In the genomic region with DNA sequence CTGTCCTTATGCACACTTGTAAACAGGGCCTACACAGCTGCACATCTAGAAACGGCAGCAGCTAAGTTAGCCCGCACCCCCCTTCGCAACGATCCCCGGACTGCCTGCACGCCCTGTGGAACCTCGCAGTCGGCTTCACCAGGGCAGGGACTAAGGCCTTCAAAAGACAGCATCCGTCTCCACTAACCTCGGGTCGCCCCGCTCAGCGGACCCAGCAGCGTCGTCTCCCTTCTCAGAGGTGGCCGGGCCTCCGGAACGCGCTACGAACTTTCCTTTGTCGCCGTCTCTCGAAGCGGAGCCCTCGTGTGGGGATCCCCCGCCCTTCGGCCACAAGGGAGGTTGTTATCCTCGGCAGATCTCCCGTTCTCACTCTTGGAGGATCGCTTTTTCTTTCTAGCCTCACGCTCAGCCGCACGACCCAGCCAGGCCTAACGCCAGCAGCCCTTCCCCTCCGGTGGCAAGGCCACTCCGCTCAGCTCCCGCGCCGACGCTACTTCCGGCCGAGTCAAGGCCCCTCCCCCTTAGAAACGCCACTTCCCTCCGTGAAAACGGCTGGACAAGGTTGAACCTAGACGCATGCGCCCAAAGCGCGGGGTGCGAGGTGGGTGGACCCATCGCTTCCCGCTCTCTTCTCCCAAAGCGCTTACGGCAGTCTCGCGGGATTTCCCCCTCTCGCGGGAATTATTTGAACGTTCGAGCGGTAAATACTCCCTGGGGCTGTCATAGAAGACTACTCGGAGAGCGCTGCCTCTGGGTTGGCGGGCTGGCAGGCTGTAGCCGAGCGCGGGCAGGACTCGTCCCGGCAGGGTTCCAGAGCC, we compare ENCODE assay signal across 1 cellular context.
TF ChIP-seq lines count a peak whose summit lies in the region.

A gene (minus strand): TSS at position 498 of the 818 bp plus-strand sequence. CDS start 6,616 bp downstream, outside the sequence.
A gene with protein sequence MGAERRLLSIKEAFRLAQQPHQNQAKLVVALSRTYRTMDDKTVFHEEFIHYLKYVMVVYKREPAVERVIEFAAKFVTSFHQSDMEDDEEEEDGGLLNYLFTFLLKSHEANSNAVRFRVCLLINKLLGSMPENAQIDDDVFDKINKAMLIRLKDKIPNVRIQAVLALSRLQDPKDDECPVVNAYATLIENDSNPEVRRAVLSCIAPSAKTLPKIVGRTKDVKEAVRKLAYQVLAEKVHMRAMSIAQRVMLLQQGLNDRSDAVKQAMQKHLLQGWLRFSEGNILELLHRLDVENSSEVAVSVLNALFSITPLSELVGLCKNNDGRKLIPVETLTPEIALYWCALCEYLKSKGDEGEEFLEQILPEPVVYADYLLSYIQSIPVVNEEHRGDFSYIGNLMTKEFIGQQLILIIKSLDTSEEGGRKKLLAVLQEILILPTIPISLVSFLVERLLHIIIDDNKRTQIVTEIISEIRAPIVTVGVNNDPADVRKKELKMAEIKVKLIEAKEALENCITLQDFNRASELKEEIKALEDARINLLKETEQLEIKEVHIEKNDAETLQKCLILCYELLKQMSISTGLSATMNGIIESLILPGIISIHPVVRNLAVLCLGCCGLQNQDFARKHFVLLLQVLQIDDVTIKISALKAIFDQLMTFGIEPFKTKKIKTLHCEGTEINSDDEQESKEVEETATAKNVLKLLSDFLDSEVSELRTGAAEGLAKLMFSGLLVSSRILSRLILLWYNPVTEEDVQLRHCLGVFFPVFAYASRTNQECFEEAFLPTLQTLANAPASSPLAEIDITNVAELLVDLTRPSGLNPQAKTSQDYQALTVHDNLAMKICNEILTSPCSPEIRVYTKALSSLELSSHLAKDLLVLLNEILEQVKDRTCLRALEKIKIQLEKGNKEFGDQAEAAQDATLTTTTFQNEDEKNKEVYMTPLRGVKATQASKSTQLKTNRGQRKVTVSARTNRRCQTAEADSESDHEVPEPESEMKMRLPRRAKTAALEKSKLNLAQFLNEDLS (plus strand): TSS at position 720 of the 818 bp plus-strand sequence. CDS start 99 bp downstream, outside the sequence.

TF ChIP-seq in K562, 482 proteins besides CTCF, POLR2A, EP300 and RAD21 (continued from another document and continues in another):
- TF ChIP-seq SP2 (IDR thresholded peaks at IDR 0.05; ENCODE audit: extremely low read depth, low read depth, low read length, poor library complexity, severe bottlenecking): peak; percentile 40
- TF ChIP-seq BHLHE40 (IDR thresholded peaks at IDR 0.05; ENCODE audit: low read length): 0 out of 2 replicates have a peak, but pooled peaks have one; percentile 33
- TF ChIP-seq CEBPG (CRISPR knock-in tag; IDR thresholded peaks at IDR 0.05): 0 out of 2 replicates have a peak, but pooled peaks have one; percentile 13
- TF ChIP-seq CEBPG (tag; conservative IDR thresholded peaks at IDR 0.05 in 1 of 2, IDR thresholded peaks at IDR 0.05 in 1 of 2): no peak
- TF ChIP-seq, protein P1, sequence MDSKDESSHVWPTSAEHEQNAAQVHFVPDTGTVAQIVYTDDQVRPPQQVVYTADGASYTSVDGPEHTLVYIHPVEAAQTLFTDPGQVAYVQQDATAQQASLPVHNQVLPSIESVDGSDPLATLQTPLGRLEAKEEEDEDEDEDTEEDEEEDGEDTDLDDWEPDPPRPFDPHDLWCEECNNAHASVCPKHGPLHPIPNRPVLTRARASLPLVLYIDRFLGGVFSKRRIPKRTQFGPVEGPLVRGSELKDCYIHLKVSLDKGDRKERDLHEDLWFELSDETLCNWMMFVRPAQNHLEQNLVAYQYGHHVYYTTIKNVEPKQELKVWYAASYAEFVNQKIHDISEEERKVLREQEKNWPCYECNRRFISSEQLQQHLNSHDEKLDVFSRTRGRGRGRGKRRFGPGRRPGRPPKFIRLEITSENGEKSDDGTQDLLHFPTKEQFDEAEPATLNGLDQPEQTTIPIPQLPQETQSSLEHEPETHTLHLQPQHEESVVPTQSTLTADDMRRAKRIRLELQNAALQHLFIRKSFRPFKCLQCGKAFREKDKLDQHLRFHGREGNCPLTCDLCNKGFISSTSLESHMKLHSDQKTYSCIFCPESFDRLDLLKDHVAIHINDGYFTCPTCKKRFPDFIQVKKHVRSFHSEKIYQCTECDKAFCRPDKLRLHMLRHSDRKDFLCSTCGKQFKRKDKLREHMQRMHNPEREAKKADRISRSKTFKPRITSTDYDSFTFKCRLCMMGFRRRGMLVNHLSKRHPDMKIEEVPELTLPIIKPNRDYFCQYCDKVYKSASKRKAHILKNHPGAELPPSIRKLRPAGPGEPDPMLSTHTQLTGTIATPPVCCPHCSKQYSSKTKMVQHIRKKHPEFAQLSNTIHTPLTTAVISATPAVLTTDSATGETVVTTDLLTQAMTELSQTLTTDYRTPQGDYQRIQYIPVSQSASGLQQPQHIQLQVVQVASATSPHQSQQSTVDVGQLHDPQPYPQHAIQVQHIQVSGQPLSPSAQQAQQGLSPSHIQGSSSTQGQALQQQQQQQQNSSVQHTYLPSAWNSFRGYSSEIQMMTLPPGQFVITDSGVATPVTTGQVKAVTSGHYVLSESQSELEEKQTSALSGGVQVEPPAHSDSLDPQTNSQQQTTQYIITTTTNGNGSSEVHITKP (IDR thresholded peaks at IDR 0.05; ENCODE audit: partially characterized antibody): no peak
- TF ChIP-seq ZNF165 (CRISPR knock-in tag; IDR thresholded peaks at IDR 0.05; ENCODE audit: borderline replicate concordance): no peak
- TF ChIP-seq ZFPM2 (CRISPR knock-in tag; IDR thresholded peaks at IDR 0.05): no peak
- TF ChIP-seq HMGN3 (IDR thresholded peaks at IDR 0.05; ENCODE audit: borderline replicate concordance, extremely low read depth, insufficient read length, low read depth, low read length): peak; percentile 65
- TF ChIP-seq, protein P2, sequence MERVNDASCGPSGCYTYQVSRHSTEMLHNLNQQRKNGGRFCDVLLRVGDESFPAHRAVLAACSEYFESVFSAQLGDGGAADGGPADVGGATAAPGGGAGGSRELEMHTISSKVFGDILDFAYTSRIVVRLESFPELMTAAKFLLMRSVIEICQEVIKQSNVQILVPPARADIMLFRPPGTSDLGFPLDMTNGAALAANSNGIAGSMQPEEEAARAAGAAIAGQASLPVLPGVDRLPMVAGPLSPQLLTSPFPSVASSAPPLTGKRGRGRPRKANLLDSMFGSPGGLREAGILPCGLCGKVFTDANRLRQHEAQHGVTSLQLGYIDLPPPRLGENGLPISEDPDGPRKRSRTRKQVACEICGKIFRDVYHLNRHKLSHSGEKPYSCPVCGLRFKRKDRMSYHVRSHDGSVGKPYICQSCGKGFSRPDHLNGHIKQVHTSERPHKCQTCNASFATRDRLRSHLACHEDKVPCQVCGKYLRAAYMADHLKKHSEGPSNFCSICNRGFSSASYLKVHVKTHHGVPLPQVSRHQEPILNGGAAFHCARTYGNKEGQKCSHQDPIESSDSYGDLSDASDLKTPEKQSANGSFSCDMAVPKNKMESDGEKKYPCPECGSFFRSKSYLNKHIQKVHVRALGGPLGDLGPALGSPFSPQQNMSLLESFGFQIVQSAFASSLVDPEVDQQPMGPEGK (CRISPR knock-in tag; IDR thresholded peaks at IDR 0.05; ENCODE audit: borderline replicate concordance): no peak
- TF ChIP-seq, protein P3, sequence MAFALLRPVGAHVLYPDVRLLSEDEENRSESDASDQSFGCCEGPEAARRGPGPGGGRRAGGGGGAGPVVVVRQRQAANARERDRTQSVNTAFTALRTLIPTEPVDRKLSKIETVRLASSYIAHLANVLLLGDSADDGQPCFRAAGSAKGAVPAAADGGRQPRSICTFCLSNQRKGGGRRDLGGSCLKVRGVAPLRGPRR (CRISPR knock-in tag; IDR thresholded peaks at IDR 0.05): no peak
- TF ChIP-seq, protein P4, sequence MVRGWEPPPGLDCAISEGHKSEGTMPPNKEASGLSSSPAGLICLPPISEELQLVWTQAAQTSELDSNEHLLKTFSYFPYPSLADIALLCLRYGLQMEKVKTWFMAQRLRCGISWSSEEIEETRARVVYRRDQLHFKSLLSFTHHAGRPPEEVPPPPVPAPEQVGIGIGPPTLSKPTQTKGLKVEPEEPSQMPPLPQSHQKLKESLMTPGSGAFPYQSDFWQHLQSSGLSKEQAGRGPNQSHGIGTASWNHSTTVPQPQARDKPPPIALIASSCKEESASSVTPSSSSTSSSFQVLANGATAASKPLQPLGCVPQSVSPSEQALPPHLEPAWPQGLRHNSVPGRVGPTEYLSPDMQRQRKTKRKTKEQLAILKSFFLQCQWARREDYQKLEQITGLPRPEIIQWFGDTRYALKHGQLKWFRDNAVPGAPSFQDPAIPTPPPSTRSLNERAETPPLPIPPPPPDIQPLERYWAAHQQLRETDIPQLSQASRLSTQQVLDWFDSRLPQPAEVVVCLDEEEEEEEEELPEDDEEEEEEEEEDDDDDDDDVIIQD (CRISPR knock-in tag; IDR thresholded peaks at IDR 0.05): no peak
- no peak for TF ChIP-seq RBM14 (IDR thresholded peaks at IDR 0.05; ENCODE audit: borderline replicate concordance, insufficient read depth, low read depth, low read length)
- peak; percentile 97 for TF ChIP-seq MYBL2 (IDR thresholded peaks at IDR 0.05; ENCODE audit: low read depth)
- TF ChIP-seq MYBL2 (CRISPR knock-in tag; IDR thresholded peaks at IDR 0.05; ENCODE audit: borderline replicate concordance): peak; percentile 91; the same call in 1 of the 2 replicates
- peak; percentile 46; the same call in 1 of the 2 replicates for TF ChIP-seq ZNF143 (CRISPR knock-in tag; IDR thresholded peaks at IDR 0.05)
- no peak for TF ChIP-seq PHF21A (IDR thresholded peaks at IDR 0.05; ENCODE audit: borderline replicate concordance, low read depth)
- TF ChIP-seq ZNF79 (CRISPR knock-in tag; IDR thresholded peaks at IDR 0.05; ENCODE audit: low read depth): no peak
- TF ChIP-seq CXXC5 (CRISPR knock-in tag; IDR thresholded peaks at IDR 0.05): peak; percentile 85
- TF ChIP-seq CBFB (CRISPR knock-in tag; IDR thresholded peaks at IDR 0.05): no peak
- peak; percentile 87 for TF ChIP-seq PML (IDR thresholded peaks at IDR 0.05; ENCODE audit: low read length)
- 0 out of 2 replicates have a peak, but pooled peaks have one; percentile 49 for TF ChIP-seq LARP7 (IDR thresholded peaks at IDR 0.05)
- TF ChIP-seq TRIM28 (IDR thresholded peaks at IDR 0.05): 0 out of 2 replicates have a peak, but pooled peaks have one; percentile 38
- TF ChIP-seq, protein P5, sequence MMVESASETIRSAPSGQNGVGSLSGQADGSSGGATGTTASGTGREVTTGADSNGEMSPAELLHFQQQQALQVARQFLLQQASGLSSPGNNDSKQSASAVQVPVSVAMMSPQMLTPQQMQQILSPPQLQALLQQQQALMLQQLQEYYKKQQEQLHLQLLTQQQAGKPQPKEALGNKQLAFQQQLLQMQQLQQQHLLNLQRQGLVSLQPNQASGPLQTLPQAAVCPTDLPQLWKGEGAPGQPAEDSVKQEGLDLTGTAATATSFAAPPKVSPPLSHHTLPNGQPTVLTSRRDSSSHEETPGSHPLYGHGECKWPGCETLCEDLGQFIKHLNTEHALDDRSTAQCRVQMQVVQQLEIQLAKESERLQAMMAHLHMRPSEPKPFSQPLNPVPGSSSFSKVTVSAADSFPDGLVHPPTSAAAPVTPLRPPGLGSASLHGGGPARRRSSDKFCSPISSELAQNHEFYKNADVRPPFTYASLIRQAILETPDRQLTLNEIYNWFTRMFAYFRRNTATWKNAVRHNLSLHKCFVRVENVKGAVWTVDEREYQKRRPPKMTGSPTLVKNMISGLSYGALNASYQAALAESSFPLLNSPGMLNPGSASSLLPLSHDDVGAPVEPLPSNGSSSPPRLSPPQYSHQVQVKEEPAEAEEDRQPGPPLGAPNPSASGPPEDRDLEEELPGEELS (CRISPR knock-in tag; IDR thresholded peaks at IDR 0.05; ENCODE audit: borderline replicate concordance): peak; percentile 98
- peak; percentile 95 for TF ChIP-seq KDM5B (IDR thresholded peaks at IDR 0.05; ENCODE audit: insufficient replicate concordance, low read depth, low read length)
- TF ChIP-seq, protein P6, sequence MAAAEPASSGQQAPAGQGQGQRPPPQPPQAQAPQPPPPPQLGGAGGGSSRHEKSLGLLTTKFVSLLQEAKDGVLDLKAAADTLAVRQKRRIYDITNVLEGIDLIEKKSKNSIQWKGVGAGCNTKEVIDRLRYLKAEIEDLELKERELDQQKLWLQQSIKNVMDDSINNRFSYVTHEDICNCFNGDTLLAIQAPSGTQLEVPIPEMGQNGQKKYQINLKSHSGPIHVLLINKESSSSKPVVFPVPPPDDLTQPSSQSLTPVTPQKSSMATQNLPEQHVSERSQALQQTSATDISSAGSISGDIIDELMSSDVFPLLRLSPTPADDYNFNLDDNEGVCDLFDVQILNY (CRISPR knock-in tag; IDR thresholded peaks at IDR 0.05): peak; percentile 88; the same call in 1 of the 2 replicates
- TF ChIP-seq, protein P7, sequence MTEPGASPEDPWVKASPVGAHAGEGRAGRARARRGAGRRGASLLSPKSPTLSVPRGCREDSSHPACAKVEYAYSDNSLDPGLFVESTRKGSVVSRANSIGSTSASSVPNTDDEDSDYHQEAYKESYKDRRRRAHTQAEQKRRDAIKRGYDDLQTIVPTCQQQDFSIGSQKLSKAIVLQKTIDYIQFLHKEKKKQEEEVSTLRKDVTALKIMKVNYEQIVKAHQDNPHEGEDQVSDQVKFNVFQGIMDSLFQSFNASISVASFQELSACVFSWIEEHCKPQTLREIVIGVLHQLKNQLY (CRISPR knock-in tag; conservative IDR thresholded peaks at IDR 0.05): 0 out of 4 replicates have a peak, but pooled peaks of 1 of the 2 experiments have one; percentile 25
- peak; percentile 92 to 93; a peak in 3 of 4 replicates for TF ChIP-seq SIN3A (IDR thresholded peaks at IDR 0.05; ENCODE audit: borderline replicate concordance in 2 of 2, control insufficient read depth in 1 of 2, low read depth in 2 of 2, low read length in 2 of 2)
- no peak for TF ChIP-seq HSF4 (CRISPR knock-in tag; IDR thresholded peaks at IDR 0.05; ENCODE audit: borderline replicate concordance)
- TF ChIP-seq ZBTB7A (IDR thresholded peaks at IDR 0.05; ENCODE audit: borderline replicate concordance, control insufficient read depth, low read depth, low read length): peak; percentile 54; the same call in 1 of the 2 replicates
- peak; percentile 20; the same call in 1 of the 2 replicates for TF ChIP-seq RNF2 (IDR thresholded peaks at IDR 0.05)
- TF ChIP-seq CREB1 (IDR thresholded peaks at IDR 0.05): peak; percentile 81; the same call in 1 of the 2 replicates
- peak; percentile 93 for TF ChIP-seq CREB1 (CRISPR knock-in tag; IDR thresholded peaks at IDR 0.05)
- no peak; the same call in 1 of the 2 replicates for TF ChIP-seq ZNF263 (CRISPR knock-in tag; IDR thresholded peaks at IDR 0.05; ENCODE audit: borderline replicate concordance)
- TF ChIP-seq, protein P8, sequence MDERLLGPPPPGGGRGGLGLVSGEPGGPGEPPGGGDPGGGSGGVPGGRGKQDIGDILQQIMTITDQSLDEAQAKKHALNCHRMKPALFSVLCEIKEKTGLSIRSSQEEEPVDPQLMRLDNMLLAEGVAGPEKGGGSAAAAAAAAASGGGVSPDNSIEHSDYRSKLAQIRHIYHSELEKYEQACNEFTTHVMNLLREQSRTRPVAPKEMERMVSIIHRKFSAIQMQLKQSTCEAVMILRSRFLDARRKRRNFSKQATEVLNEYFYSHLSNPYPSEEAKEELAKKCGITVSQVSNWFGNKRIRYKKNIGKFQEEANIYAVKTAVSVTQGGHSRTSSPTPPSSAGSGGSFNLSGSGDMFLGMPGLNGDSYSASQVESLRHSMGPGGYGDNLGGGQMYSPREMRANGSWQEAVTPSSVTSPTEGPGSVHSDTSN (CRISPR knock-in tag; IDR thresholded peaks at IDR 0.05; ENCODE audit: low read depth): no peak
- TF ChIP-seq, protein P8 (tag; conservative IDR thresholded peaks at IDR 0.05; ENCODE audit: low read depth): no peak
- TF ChIP-seq ZNF212 (CRISPR knock-in tag; IDR thresholded peaks at IDR 0.05): no peak
- TF ChIP-seq MTA1 (IDR thresholded peaks at IDR 0.05; ENCODE audit: borderline replicate concordance): no peak
